ENCODE assay signal across 8 cellular contexts in the genomic region with DNA sequence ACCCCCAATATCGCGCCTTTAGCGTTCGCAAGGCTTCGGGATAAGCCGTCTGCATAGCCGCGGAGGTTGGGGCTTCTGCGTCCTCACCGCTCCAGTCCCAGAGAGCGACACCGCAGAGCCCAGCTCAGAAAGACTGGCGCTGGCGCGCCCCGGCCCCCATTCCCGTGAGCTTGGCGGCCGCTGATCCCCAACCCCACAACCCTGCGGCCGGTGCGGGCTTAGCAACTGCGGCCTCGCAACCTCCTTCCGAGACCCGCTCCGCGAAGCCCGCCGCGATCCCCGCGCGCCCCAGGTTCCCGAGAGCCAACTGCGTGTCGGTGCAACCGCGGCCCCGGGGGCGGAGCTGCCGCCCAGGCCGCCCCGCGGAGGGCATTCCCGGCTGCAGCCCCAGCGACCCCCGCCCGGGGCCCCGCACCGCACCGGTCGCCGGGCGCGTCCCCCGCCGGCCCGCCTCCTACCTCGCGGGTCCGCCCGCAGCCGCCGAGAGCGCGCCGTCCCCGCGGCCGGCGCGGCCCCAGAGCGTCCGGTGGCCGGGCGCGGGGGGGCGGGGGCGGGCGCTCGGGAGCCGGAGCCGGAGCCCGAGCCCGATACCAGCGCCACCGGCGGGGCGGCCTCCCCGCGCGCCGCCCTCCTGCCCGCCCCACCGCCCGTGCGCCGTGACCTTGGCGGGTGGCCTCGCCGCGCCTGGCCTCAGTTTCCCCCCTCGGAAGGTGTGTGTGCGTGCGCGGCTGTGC.
DNase-seq lines count a peak whose midpoint lies in the region; ATAC-seq and TF ChIP-seq lines count a peak whose summit lies in the region.

No MANE protein-coding gene starts in this region.

- H3K27me3 ChIP-seq in GM06990 (replicated peaks; ENCODE audit: control insufficient read depth, insufficient read depth, low read length) (no peaks in the 10 kb centered on the region), sigmoid colon (no peaks in the 10 kb centered on the region)

- no peaks in the 10 kb centered on the region for H3K9me3 ChIP-seq in sigmoid colon

- WGBS in sigmoid colon, 2 donors: 1% methylated on average over 107 of the region's 107 CpGs

- H3K4me3 ChIP-seq in GM06990 (replicated peaks; ENCODE audit: low read depth, low read length): peak overlapping the region; percentile 78
- peak overlapping the region; percentile 61 to 99 (median 84) for H3K4me3 ChIP-seq in sigmoid colon

- intact Hi-C loops in left ventricle myocardium superior (cut with micrococcal nuclease) (no loop called here), sigmoid colon (cut with DNase I) (loop anchor here (2.0 to 10.0 kb wide), 5 partner anchors 27 to 481 kb away; partner anchors contain the start of gene RAF1)

- no peak for TF ChIP-seq CTCF in GM06990 (IDR thresholded peaks at IDR 0.05; ENCODE audit: insufficient read depth, low read length, poor library complexity, severe bottlenecking)
- no peak for TF ChIP-seq CTCF in sigmoid colon (IDR thresholded peaks at IDR 0.05)

- DNase-seq in GM06990 (ENCODE audit: extremely low read depth, insufficient read length): no peak
- peak; percentile 15 for DNase-seq in activated T-helper 9 cell treated with anti-CD3 and anti-CD28 coated beads, Interleukin-2, amount 50 U/mL, for 16 hours (ENCODE audit: low read depth)
- peak; percentile 70 for DNase-seq in left ventricle myocardium superior
- DNase-seq in sigmoid colon: peak; percentile 73
- no peak for DNase-seq in foreskin melanocyte
- DNase-seq in NCI-H2196 treated with DMSO at 0.1 percent for 48 hours (lab: John Stamatoyannopoulos, UW; ENCODE audit: unreplicated experiment): no peak

- peaks cover 0 to 26% (median 15%) of the 10 kb centered on the region in 4 donors for H3K4me1 ChIP-seq in sigmoid colon

- no peak for TF ChIP-seq EP300 in sigmoid colon (IDR thresholded peaks at IDR 0.05)

- no peak for TF ChIP-seq POLR2A in sigmoid colon (IDR thresholded peaks at IDR 0.05)

- ATAC-seq in HG03045 (IDR thresholded peaks at IDR 0.05; ENCODE audit: unreplicated experiment) (peak; percentile 23), left ventricle myocardium superior (peak; percentile 1), HG02938 (IDR thresholded peaks at IDR 0.05; ENCODE audit: unreplicated experiment) (no peak)

- H3K36me3 ChIP-seq in GM06990 (ENCODE audit: control insufficient read depth, insufficient read depth, low read length) (peaks cover 3% of the 10 kb centered on the region; the same call in 1 of the 2 replicates), sigmoid colon (no peaks in the 10 kb centered on the region)

- H3K27ac ChIP-seq in sigmoid colon: peak overlapping the region; percentile 83 to 93 (median 92)

Comparison
In these comparisons a context has a peak if more than half of its experiments do, and no peak if none do; other contexts are left out.
1. DNase-seq: peak in activated T-helper 9 cell treated with anti-CD3 and anti-CD28 coated beads, Interleukin-2, amount 50 U/mL, for 16 hours (single experiment), left ventricle myocardium superior (single experiment) and sigmoid colon (single experiment); none in GM06990 (single experiment), foreskin melanocyte (single experiment) and NCI-H2196 treated with DMSO at 0.1 percent for 48 hours (single experiment).